ENCODE assay signal across 8 cellular contexts in genomic region chr17:7436556-7437368, GRCh38. TPM values are rescaled to one million over a fixed set of nuclear protein-coding genes. Genes with fewer than 3 reads are reported as not detected.
A peak's percentile ranks its signal among the peaks of the same experiment; 100 is the strongest.
DNase-seq lines count a peak whose midpoint lies in the region; ATAC-seq, FAIRE-seq and TF ChIP-seq lines count a peak whose summit lies in the region.

No MANE protein-coding gene starts in this region.

- no peaks in the 10 kb centered on the region for H3K36me3 Mint-ChIP-seq in activated naive CD8-positive, alpha-beta T cell

- intact Hi-C loops in pancreas (cut with DNase I), result loop anchor here in 2 of 3 donors (10.0 kb wide), 1 partner anchor 82 kb away; the partner anchor contains the start of genes KCTD11 (in 2 of the 2) and TMEM95 (in 2 of the 2)

- no peak overlapping the region for H3K9ac ChIP-seq in SU-DHL-6 (ENCODE audit: low read length)

- H3K4me1 ChIP-seq in cardiac muscle cell (ENCODE audit: low read depth) (peaks cover 20% of the 10 kb centered on the region), pancreas (peaks cover 5 to 18% (median 11%) of the 10 kb centered on the region in 3 donors), thymus (ENCODE audit: control insufficient read depth, insufficient read depth, low read length) (peaks cover 26% of the 10 kb centered on the region)

- H3K4me3 ChIP-seq in SU-DHL-6 (ENCODE audit: insufficient read depth, low read length, poor library complexity, severe bottlenecking) (no peak overlapping the region), cardiac muscle cell (peak overlapping the region; percentile 64), pancreas (peak overlapping the region; percentile 16 to 70 (median 46)), thymus (ENCODE audit: low read length) (peak overlapping the region; percentile 39)

- no peak overlapping the region for H2AFZ ChIP-seq in SU-DHL-6 (ENCODE audit: low read depth, low read length, severe bottlenecking)

- H3K27me3 ChIP-seq in SU-DHL-6 (ENCODE audit: low read length), result no peaks in the 10 kb centered on the region
- H3K27me3 ChIP-seq in cardiac muscle cell, result no peaks in the 10 kb centered on the region
- H3K27me3 ChIP-seq in pancreas, result no peaks in the 10 kb centered on the region
- H3K27me3 ChIP-seq in thymus (ENCODE audit: control insufficient read depth, insufficient read depth), result peaks cover 47% of the 10 kb centered on the region

- FAIRE-seq in pancreas (lab: Jason Lieb, UNC), result no peak

- H3K9me2 ChIP-seq in SU-DHL-6 (replicated peaks; ENCODE audit: insufficient read depth, low read length), result no peaks in the 10 kb centered on the region

- H3K27ac ChIP-seq in SU-DHL-6 (ENCODE audit: low read depth, low read length) (no peak overlapping the region), cardiac muscle cell (no peak overlapping the region), pancreas (peak overlapping the region; percentile 86 to 97 (median 94)), thymus (ENCODE audit: low read depth) (peak overlapping the region; percentile 55)

- H3K79me2 ChIP-seq in SU-DHL-6 (ENCODE audit: insufficient read depth, low read length), result no peaks in the 10 kb centered on the region

- no peaks in the 10 kb centered on the region for H3K9me3 Mint-ChIP-seq in activated naive CD8-positive, alpha-beta T cell (ENCODE audit: low read depth)

- H3K36me3 ChIP-seq in SU-DHL-6 (ENCODE audit: low read length), result no peaks in the 10 kb centered on the region
- no peaks in the 10 kb centered on the region for H3K36me3 ChIP-seq in cardiac muscle cell
- no peaks in the 10 kb centered on the region for H3K36me3 ChIP-seq in pancreas
- H3K36me3 ChIP-seq in thymus (ENCODE audit: control insufficient read depth, insufficient read depth), result no peaks in the 10 kb centered on the region

- H3K9me3 ChIP-seq in SU-DHL-6 (ENCODE audit: insufficient read depth, low read length), result no peaks in the 10 kb centered on the region
- H3K9me3 ChIP-seq in cardiac muscle cell (ENCODE audit: low read depth), result no peaks in the 10 kb centered on the region
- H3K9me3 ChIP-seq in pancreas, result no peaks in the 10 kb centered on the region
- H3K9me3 ChIP-seq in thymus (ENCODE audit: control insufficient read depth), result no peaks in the 10 kb centered on the region

- H3K4me3 Mint-ChIP-seq in activated naive CD8-positive, alpha-beta T cell, result peak overlapping the region; percentile 94

- H3K27ac Mint-ChIP-seq in activated naive CD8-positive, alpha-beta T cell, result peak overlapping the region; percentile 92

- 2 to 3% methylated on average over 80 to 92 of the region's 92 CpGs for WGBS in pancreas, 2 donors
- WGBS in thymus, result 21% methylated on average over 92 of the region's 92 CpGs

- peak overlapping the region; percentile 66 for H3K4me2 ChIP-seq in SU-DHL-6 (ENCODE audit: low read depth, low read length, poor library complexity, severe bottlenecking)

- H3K27me3 Mint-ChIP-seq in activated naive CD8-positive, alpha-beta T cell, result peaks cover 5% of the 10 kb centered on the region

- H3F3A ChIP-seq in SU-DHL-6 (ENCODE audit: insufficient read depth), result no peaks in the 10 kb centered on the region

- TF ChIP-seq CTCF in SU-DHL-6 (IDR thresholded peaks at IDR 0.05; ENCODE audit: insufficient read depth, low read length, poor library complexity, severe bottlenecking) (peak; percentile 47), cardiac muscle cell (IDR thresholded peaks at IDR 0.05; ENCODE audit: low read depth, low read length) (peak; percentile 79), pancreas (IDR thresholded peaks at IDR 0.05) (peak; percentile 68 to 91 (median 86))

- no peaks in the 10 kb centered on the region for H4K20me1 ChIP-seq in SU-DHL-6 (ENCODE audit: low read depth, low read length)

- ATAC-seq in pancreas (peak; percentile 75 to 83 (median 80)), HG02884 (IDR thresholded peaks at IDR 0.05; ENCODE audit: unreplicated experiment) (no peak)

- H3K4me1 Mint-ChIP-seq in activated naive CD8-positive, alpha-beta T cell (ENCODE audit: low read depth), result peaks cover 37% of the 10 kb centered on the region

- peak; percentile 91 for DNase-seq in GM03348 (ENCODE audit: low spot score)
- DNase-seq in LoVo (ENCODE audit: low spot score), result peak; percentile 75
- DNase-seq in cardiac muscle cell (ENCODE audit: low read depth in 1 of 2, low spot score in 1 of 2), result peak; percentile 80 to 92
- peak; percentile 79 to 96 (median 92) for DNase-seq in pancreas

RNA-seq across cellular contexts. Expression of gene TMEM102, which starts 1.5 kb away (rescaled TPM):
- total RNA-seq in cardiac muscle cell (10.7 and 12.1 TPM in 2 replicates), pancreas (1 to 10 TPM; 2.4 to 7.8 (median 3.6) TPM)
- polyA plus RNA-seq in cardiac muscle cell (7.9 and 10.9 TPM in 2 replicates), pancreas (1 to 10 TPM; 2.2 to 2.9 TPM), thymus (5.1 TPM)

RNA-seq across cellular contexts. Expression of gene FGF11, which starts 2.5 kb away (rescaled TPM):
- 51.9 and 56.8 TPM in 2 replicates for total RNA-seq in cardiac muscle cell
- 50.4 and 63.6 TPM in 2 replicates for polyA plus RNA-seq in cardiac muscle cell
- total RNA-seq in pancreas, result 1 to 10 TPM in 1 of 6 donors, under 1 TPM in 5; 0.09 to 1.1 (median 0.31) TPM
- polyA plus RNA-seq in pancreas, result under 1 TPM; 0.61 to 0.65 TPM
- 5.5 TPM for polyA plus RNA-seq in thymus

RNA-seq across cellular contexts. Expression of gene CHRNB1, which starts 8.1 kb away (rescaled TPM):
- total RNA-seq in cardiac muscle cell (8.5 and 14.0 TPM in 2 replicates), pancreas (10 to 100 TPM in 2 of 6 donors, 1 to 10 TPM in 4; 7.5 to 15.0 (median 8.7) TPM)
- polyA plus RNA-seq in cardiac muscle cell (28.6 and 34.5 TPM in 2 replicates), pancreas (10 to 100 TPM in 1 of 2 donors, 1 to 10 TPM in 1; 9.7 to 11.1 TPM), thymus (18.5 TPM)

RNA-seq across cellular contexts. Expression of gene SPEM3, which starts 8.1 kb away (rescaled TPM):
- total RNA-seq in cardiac muscle cell, result not detected in 2 replicates
- not detected in 2 replicates for polyA plus RNA-seq in cardiac muscle cell
- not detected for total RNA-seq in pancreas
- polyA plus RNA-seq in pancreas, result not detected
- not detected for polyA plus RNA-seq in thymus

RNA-seq across cellular contexts. Expression of gene SPEM2, which starts 11.3 kb away (rescaled TPM):
- total RNA-seq in cardiac muscle cell (not detected in 2 replicates), pancreas (not detected)
- polyA plus RNA-seq in cardiac muscle cell (not detected in 2 replicates), pancreas (not detected), thymus (0.02 TPM)

Comparison
In these comparisons a context has a peak if more than half of its experiments do, and no peak if none do; other contexts are left out.
1. H3K27ac ChIP-seq: peak in pancreas (4 of 4) and thymus (single experiment); none in SU-DHL-6 (single experiment) and cardiac muscle cell (single experiment).
2. Peak in every context shown above with its lines, with median percentiles within 50 percentile points of each other: DNase-seq and CTCF ChIP-seq.